Comparison of ENCODE assay signal across 8 cellular contexts in genomic region chr16:27355610-27356009, GRCh38. TPM values are rescaled to one million over a fixed set of nuclear protein-coding genes. Genes with fewer than 3 reads are reported as not detected.
DNase-seq lines count a peak whose midpoint lies in the region; ATAC-seq and TF ChIP-seq lines count a peak whose summit lies in the region.

No MANE protein-coding gene starts in this region.

- DNase-seq in AG09319 (ENCODE audit: extremely low read depth, low read depth) (no peak), HT-29 (ENCODE audit: low spot score) (peak; percentile 28), foreskin keratinocyte (no peak), NCI-H345 (lab: John Stamatoyannopoulos, UW) (no peak)
- peak; percentile 49 for DNase-seq in activated CD4-positive, alpha-beta memory T cell treated with anti-CD3 and anti-CD28 coated beads, Interleukin-2, amount 10 ng/mL, durations not matched to agents 7 days and 5 days
- DNase-seq in stimulated activated CD4-positive, alpha-beta T cell treated with anti-CD3 and anti-CD28 coated beads, Interleukin-1b, Interleukin-23, amount 100 ng/mL, for 4 hours (ENCODE audit: low read depth in 2 of 2) = peak; percentile 30 to 37
- no peak for DNase-seq in effector CD4-positive, alpha-beta T cell

- H3K9me3 Mint-ChIP-seq in activated CD4-positive, alpha-beta memory T cell treated with anti-CD3 and anti-CD28 coated beads, Interleukin-2, amount 10 ng/mL, durations not matched to agents 7 days and 5 days = no peaks in the 10 kb centered on the region

- no peaks in the 10 kb centered on the region for H3K27me3 Mint-ChIP-seq in activated CD4-positive, alpha-beta memory T cell treated with anti-CD3 and anti-CD28 coated beads, Interleukin-2, amount 10 ng/mL, durations not matched to agents 7 days and 5 days

- TF ChIP-seq CTCF in AG09319 (IDR thresholded peaks at IDR 0.05; ENCODE audit: low read depth, low read length) = peak; percentile 29
- peak; percentile 56 for TF ChIP-seq CTCF in foreskin keratinocyte (conservative IDR thresholded peaks at IDR 0.05)

- peaks cover 93% of the 10 kb centered on the region for H3K36me3 Mint-ChIP-seq in activated CD4-positive, alpha-beta memory T cell treated with anti-CD3 and anti-CD28 coated beads, Interleukin-2, amount 10 ng/mL, durations not matched to agents 7 days and 5 days (ENCODE audit: low read depth)

- no peak overlapping the region for H3K27ac Mint-ChIP-seq in activated CD4-positive, alpha-beta memory T cell treated with anti-CD3 and anti-CD28 coated beads, Interleukin-2, amount 10 ng/mL, durations not matched to agents 7 days and 5 days

- H3K27ac ChIP-seq in foreskin keratinocyte = no peak overlapping the region

- ATAC-seq in foreskin keratinocyte (peak; percentile 36), GM18870 (IDR thresholded peaks at IDR 0.05; ENCODE audit: unreplicated experiment) (no peak)

- CTCF ChIA-PET in activated CD4-positive, alpha-beta memory T cell treated with anti-CD3 and anti-CD28 coated beads, Interleukin-2, amount 10 ng/mL, durations not matched to agents 7 days and 5 days (lab: Charles Lee) = interaction anchor here (1.0 to 3.4 kb wide), 5 partner anchors 11 to 177 kb away, joined by 3 to 22 read pairs (median 12); no protein-coding TSS in a partner anchor

- no peaks in the 10 kb centered on the region for H3K4me1 ChIP-seq in foreskin keratinocyte

- peaks cover 13% of the 10 kb centered on the region for H3K4me1 Mint-ChIP-seq in activated CD4-positive, alpha-beta memory T cell treated with anti-CD3 and anti-CD28 coated beads, Interleukin-2, amount 10 ng/mL, durations not matched to agents 7 days and 5 days

- H3K4me3 Mint-ChIP-seq in activated CD4-positive, alpha-beta memory T cell treated with anti-CD3 and anti-CD28 coated beads, Interleukin-2, amount 10 ng/mL, durations not matched to agents 7 days and 5 days = no peak overlapping the region

- no peaks in the 10 kb centered on the region for H3K27me3 ChIP-seq in foreskin keratinocyte

- POLR2A ChIA-PET in activated CD4-positive, alpha-beta memory T cell treated with anti-CD3 and anti-CD28 coated beads, Interleukin-2, amount 10 ng/mL, durations not matched to agents 7 days and 5 days (lab: Charles Lee) = interaction anchor here (0.7 to 4.1 kb wide), 6 partner anchors 11 to 176 kb away, joined by 3 to 24 read pairs (median 4); no protein-coding TSS in a partner anchor

RNA-seq across cellular contexts. Expression of gene IL4R, which starts 41.8 kb away (rescaled TPM):
- total RNA-seq in HT-29 (2014; rRNA removed; shearing (Covaris generic)) = 49.1 and 58.2 TPM in 2 replicates
- 100 to 1,000 TPM; 257 to 268 TPM for total RNA-seq in activated CD4-positive, alpha-beta memory T cell treated with anti-CD3 and anti-CD28 coated beads, Interleukin-2, amount 10 ng/mL, durations not matched to agents 7 days and 5 days
- total RNA-seq in foreskin keratinocyte = 78.4 and 83.6 TPM in 2 replicates
- polyA plus RNA-seq in foreskin keratinocyte = 50.4 and 57.1 TPM in 2 replicates

RNA-seq across cellular contexts. Expression of gene IL21R, which starts 46.4 kb away (rescaled TPM):
- not detected in 2 replicates for total RNA-seq in HT-29 (2014; rRNA removed; shearing (Covaris generic))
- 10 to 100 TPM; 29.2 to 29.5 TPM for total RNA-seq in activated CD4-positive, alpha-beta memory T cell treated with anti-CD3 and anti-CD28 coated beads, Interleukin-2, amount 10 ng/mL, durations not matched to agents 7 days and 5 days
- total RNA-seq in foreskin keratinocyte = 0.14 and 0.18 TPM in 2 replicates
- 0.08 and 0.12 TPM in 2 replicates for polyA plus RNA-seq in foreskin keratinocyte

Comparison
In these comparisons a context has a peak if more than half of its experiments do, and no peak if none do; other contexts are left out.
1. DNase-seq: peak in HT-29 (single experiment), activated CD4-positive, alpha-beta memory T cell treated with anti-CD3 and anti-CD28 coated beads, Interleukin-2, amount 10 ng/mL, durations not matched to agents 7 days and 5 days (single experiment) and stimulated activated CD4-positive, alpha-beta T cell treated with anti-CD3 and anti-CD28 coated beads, Interleukin-1b, Interleukin-23, amount 100 ng/mL, for 4 hours (2 of 2); none in AG09319 (single experiment), foreskin keratinocyte (0 of 2), NCI-H345 (single experiment) and effector CD4-positive, alpha-beta T cell (single experiment).
2. RNA of gene IL21R, which starts 46.4 kb away (total RNA-seq): 29.2 to 29.5 TPM in activated CD4-positive, alpha-beta memory T cell treated with anti-CD3 and anti-CD28 coated beads, Interleukin-2, amount 10 ng/mL, durations not matched to agents 7 days and 5 days; 0.14 to 0.18 TPM in foreskin keratinocyte and not detected in HT-29; every median in the first group is over 10 times any median in the second.